ENCODE assay signal across 13 cellular contexts in the genomic region with DNA sequence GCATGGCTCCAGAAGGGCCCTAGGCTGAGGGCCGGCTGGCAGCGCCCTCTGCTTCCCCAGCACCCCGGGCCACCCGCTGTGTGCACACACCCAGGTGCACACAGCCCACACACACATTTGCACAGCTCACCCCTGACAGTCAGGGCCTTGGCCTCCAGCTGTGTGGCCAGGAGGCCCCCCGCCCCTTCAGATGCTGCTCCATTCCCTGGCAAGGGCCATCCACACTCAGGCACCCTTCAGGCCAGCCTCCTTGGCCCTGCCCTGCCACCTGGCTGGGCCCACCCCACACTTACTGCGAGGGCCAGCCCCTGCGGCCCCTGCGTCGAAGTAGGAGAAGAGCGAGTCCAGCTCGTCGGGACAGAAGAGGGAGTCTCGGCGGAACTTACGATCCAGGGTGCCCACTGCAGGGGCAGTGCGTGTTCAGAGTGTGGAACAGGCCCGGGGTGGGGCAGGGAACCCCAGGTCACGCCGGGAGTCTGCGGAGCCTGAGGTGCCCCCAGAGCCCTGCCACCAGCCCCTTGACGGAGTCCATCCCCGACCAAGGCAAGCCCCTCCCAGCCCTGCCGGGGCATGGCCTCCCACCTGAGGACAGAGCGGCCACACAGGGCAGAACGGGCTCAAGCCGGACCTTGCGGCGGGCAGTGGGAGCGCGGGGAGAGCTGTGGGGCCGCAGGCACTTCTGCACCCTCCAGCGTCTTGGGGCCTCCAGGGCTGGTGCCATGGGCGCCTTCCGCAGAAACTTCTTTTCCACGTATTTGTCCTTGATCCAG. TPM values are rescaled to one million over a fixed set of nuclear protein-coding genes. Genes with fewer than 3 reads are reported as not detected.
DNase-seq lines count a peak whose midpoint lies in the region; ATAC-seq, FAIRE-seq and TF ChIP-seq lines count a peak whose summit lies in the region.
"Had no signal": no experiment of that assay in that cellular context is flagged by ENCODE, and none has a peak within 500 bp of the region (broad histone marks: within the 10 kb centered on the region; RNA-seq: fewer than 3 reads in every experiment).

No MANE protein-coding gene starts in this region.

- no peak overlapping the region for H3K4me3 ChIP-seq in K562
- H3K4me3 ChIP-seq: HAP-1, Peyer's patch had no signal

- H3K9me1 ChIP-seq in K562 (ENCODE audit: control insufficient read depth, insufficient read depth, low read length), result peaks cover 21% of the 10 kb centered on the region

- H3K4me1 ChIP-seq in K562 (replicated peaks in 1 of 2; ENCODE audit: control insufficient read depth in 2 of 2, insufficient read depth in 2 of 2, low read length in 2 of 2), result peaks cover 5 to 84% of the 10 kb centered on the region in 2 experiments; a peak in 3 of 5 replicates
- H3K4me1 ChIP-seq: HAP-1 had no signal

- FAIRE-seq in K562 (lab: Jason Lieb, UNC), result no peak
- FAIRE-seq: D721Med had no signal

- 93% methylated on average over 33 of the region's 35 CpGs for WGBS in K562 (ENCODE audit: insufficient coverage, low coverage, missing lambda C conversion rate)

- peaks cover 17% of the 10 kb centered on the region; the same call in 1 of the 3 replicates for H3K36me3 ChIP-seq in K562 (ENCODE audit: control insufficient read depth, insufficient read depth, low read length)
- H3K36me3 ChIP-seq: HAP-1 had no signal

- CTCF ChIA-PET in K562 (lab: Yijun Ruan, JAX; ENCODE audit: low intra/inter-chr PET ratio), result no interaction called here

- no peak for ATAC-seq in K562

- TF ChIP-seq RAD21 in K562 (CRISPR knock-in tag; conservative IDR thresholded peaks at IDR 0.05 in 1 of 2, IDR thresholded peaks at IDR 0.05 in 1 of 2), result no peak

- in situ Hi-C loops in K562 (cut with MboI), result no loop called here

- DNase-seq in K562 (ENCODE audit: extremely low read depth in 1 of 4, low spot score in 3 of 4) (no peak), iPS-NIHi11 (ENCODE audit: low spot score) (no peak)
- DNase-seq: AML-193; CD4-positive, alpha-beta T cell; KG1; NCI-H1092 treated with DMSO at 0.1 percent for 48 hours; NCI-H187; NCI-H2171; NCI-H82; Peyer's patch; SHP77 treated with DMSO at 0.1 percent for 48 hours had no signal

- no peaks in the 10 kb centered on the region for H3K27me3 ChIP-seq in K562 (ENCODE audit: control insufficient read depth in 2 of 2, insufficient read depth in 2 of 2, low read length in 2 of 2)
- H3K27me3 ChIP-seq: Peyer's patch had no signal

- peak overlapping the region in 1 of 2 experiments; percentile 64; a peak in 2 of 4 replicates for H3K9ac ChIP-seq in K562 (ENCODE audit: insufficient read depth in 1 of 2, low read depth in 2 of 2, low read length in 2 of 2)

- no peak overlapping the region for H3K4me2 ChIP-seq in K562 (ENCODE audit: insufficient read depth, low read length)

- H3K9me3 ChIP-seq in K562 (replicated peaks; ENCODE audit: control insufficient read depth, insufficient read depth, low read depth, low read length), result no peaks in the 10 kb centered on the region
- H3K9me3 ChIP-seq: HAP-1, Peyer's patch had no signal

- no TSS peak for BruUV-seq in K562 (replicated peaks; lab: Mats Ljungman, UMichigan)

- intact Hi-C loops in K562 (cut with micrococcal nuclease), result loop anchor here (10.0 kb wide), 1 partner anchor 311 kb away; the partner anchor contains the start of gene PERM1

- POLR2A ChIA-PET in K562 (lab: Yijun Ruan, JAX), result interaction anchor here (0.8 to 1.2 kb wide), 2 partner anchors 10 to 76 kb away, joined by 3 read pairs; no protein-coding TSS in a partner anchor

- peaks cover 19% of the 10 kb centered on the region; the same call in 1 of the 2 replicates for H4K20me1 ChIP-seq in K562 (replicated peaks; ENCODE audit: control insufficient read depth, insufficient read depth, low read length)

- no peak for TF ChIP-seq POLR2A in K562 (conservative IDR thresholded peaks at IDR 0.05)

- H2AFZ ChIP-seq in K562 (ENCODE audit: low read depth, low read length), result no peak overlapping the region

- TF ChIP-seq EP300 in K562 (IDR thresholded peaks at IDR 0.05; ENCODE audit: low read length), result no peak

- no peak overlapping the region for H3K27ac ChIP-seq in K562 (ENCODE audit: extremely low read depth, low read depth, low read length)
- H3K27ac ChIP-seq: Peyer's patch had no signal

- TF ChIP-seq CTCF in K562 (IDR thresholded peaks at IDR 0.05 in 2 of 3, conservative IDR thresholded peaks at IDR 0.05 in 1 of 3; ENCODE audit: insufficient read depth in 2 of 3, low read depth in 1 of 3, low read length in 3 of 3), result no peak

- H3K79me2 ChIP-seq in K562 (ENCODE audit: control insufficient read depth, insufficient read depth, low read length), result no peaks in the 10 kb centered on the region

RNA-seq across cellular contexts. Expression of gene ACAP3, which starts 12.4 kb away (rescaled TPM):
- total RNA-seq in K562 (2011; cell fraction: chromatin; rRNA removed; ENCODE audit: low replicate concordance), result 140 and 407 TPM in 2 replicates
- 278 and 333 TPM in 2 replicates for total RNA-seq in K562 (2011; cell fraction: nucleolus; rRNA removed)
- total RNA-seq in K562 (2011; cell fraction: nucleoplasm; rRNA removed), result 136 and 156 TPM in 2 replicates
- total RNA-seq in K562 (2014; rRNA removed) (29.6 and 33.3 TPM in 2 replicates), K562 (2014; rRNA removed; fragmentation: Illumina TruSeq; extraction: Trizol) (1.9 and 3.5 TPM in 2 replicates), K562 (2015; rRNA removed; fragmentation: Illumina TruSeq; extraction: Trizol) (14.0 and 15.2 TPM in 2 replicates), K562 (2021) (44.1 and 49.0 TPM in 2 replicates)
- polyA plus RNA-seq in K562 (2011; rRNA removed) (12.0 and 27.1 TPM in 2 replicates), K562 (2014; fragmentation: Illumina TruSeq; extraction: Trizol) (7.2 and 11.8 TPM in 2 replicates), K562 (2014; fragmentation: Nextera tagmentation; extraction: Ambion mirVana) (under 1 TPM; 0.01 to 0.06 TPM), K562 (2014; rRNA removed) (43.8 and 44.8 TPM in 2 replicates)
- polyA plus RNA-seq in K562 (2011; cell fraction: cytosol; rRNA removed), result 8.5 and 20.8 TPM in 2 replicates
- 346 and 462 TPM in 2 replicates for polyA plus RNA-seq in K562 (2011; cell fraction: nucleus; rRNA removed)
- polyA plus RNA-seq in K562 (2012), result 38.9 and 49.6 TPM in 2 replicates
- 6.3 and 10.7 TPM in 2 replicates for polyA minus RNA-seq in K562 (2011; rRNA and poly(A)+ RNA removed)
- polyA minus RNA-seq in K562 (2011; cell fraction: cytosol; rRNA and poly(A)+ RNA removed), result 13.7 and 15.3 TPM in 2 replicates
- polyA minus RNA-seq in K562 (2011; cell fraction: nucleus; rRNA and poly(A)+ RNA removed), result 42.4 and 46.1 TPM in 2 replicates

RNA-seq across cellular contexts. Expression of gene PUSL1, which starts 13.1 kb away (rescaled TPM):
- 13.3 and 63.1 TPM in 2 replicates for total RNA-seq in K562 (2011; cell fraction: chromatin; rRNA removed; ENCODE audit: low replicate concordance)
- total RNA-seq in K562 (2011; cell fraction: nucleolus; rRNA removed), result 74.5 and 90.1 TPM in 2 replicates
- total RNA-seq in K562 (2011; cell fraction: nucleoplasm; rRNA removed), result 23.2 and 31.2 TPM in 2 replicates
- 86.9 and 103 TPM in 2 replicates for total RNA-seq in K562 (2014; rRNA removed)
- 5.6 and 7.0 TPM in 2 replicates for total RNA-seq in K562 (2014; rRNA removed; fragmentation: Illumina TruSeq; extraction: Trizol)
- total RNA-seq in K562 (2015; rRNA removed; fragmentation: Illumina TruSeq; extraction: Trizol), result 29.7 and 31.4 TPM in 2 replicates
- total RNA-seq in K562 (2021), result 80.1 and 83.0 TPM in 2 replicates
- polyA plus RNA-seq in K562 (2011; rRNA removed), result 13.6 and 22.4 TPM in 2 replicates
- 29.8 and 137 TPM in 2 replicates for polyA plus RNA-seq in K562 (2011; cell fraction: cytosol; rRNA removed)
- 41.7 and 71.9 TPM in 2 replicates for polyA plus RNA-seq in K562 (2011; cell fraction: nucleus; rRNA removed)
- polyA plus RNA-seq in K562 (2012), result 35.1 and 53.3 TPM in 2 replicates
- polyA plus RNA-seq in K562 (2014; fragmentation: Illumina TruSeq; extraction: Trizol), result 10.5 and 25.1 TPM in 2 replicates
- polyA plus RNA-seq in K562 (2014; fragmentation: Nextera tagmentation; extraction: Ambion mirVana), result 1 to 10 TPM in 1 of 2 experiments, under 1 TPM in 1; 0.62 to 1.7 TPM
- polyA plus RNA-seq in K562 (2014; rRNA removed), result 68.5 and 76.0 TPM in 2 replicates
- 3.5 and 5.7 TPM in 2 replicates for polyA minus RNA-seq in K562 (2011; rRNA and poly(A)+ RNA removed)
- polyA minus RNA-seq in K562 (2011; cell fraction: cytosol; rRNA and poly(A)+ RNA removed), result 22.0 and 25.8 TPM in 2 replicates
- polyA minus RNA-seq in K562 (2011; cell fraction: nucleus; rRNA and poly(A)+ RNA removed), result 33.5 and 38.2 TPM in 2 replicates

RNA-seq across cellular contexts. Expression of gene SCNN1D, which starts 15.1 kb away (rescaled TPM):
- total RNA-seq in K562 (2011; cell fraction: chromatin; rRNA removed; ENCODE audit: low replicate concordance), result 1.6 and 4.3 TPM in 2 replicates
- 3.0 and 3.7 TPM in 2 replicates for total RNA-seq in K562 (2011; cell fraction: nucleolus; rRNA removed)
- total RNA-seq in K562 (2011; cell fraction: nucleoplasm; rRNA removed), result 1.4 and 2.1 TPM in 2 replicates
- 0.53 and 0.64 TPM in 2 replicates for total RNA-seq in K562 (2014; rRNA removed)
- 0.06 TPM in 1 of 2 replicates, not detected in the other for total RNA-seq in K562 (2014; rRNA removed; fragmentation: Illumina TruSeq; extraction: Trizol)
- total RNA-seq in K562 (2015; rRNA removed; fragmentation: Illumina TruSeq; extraction: Trizol), result 0.29 and 0.38 TPM in 2 replicates
- 0.73 and 0.87 TPM in 2 replicates for total RNA-seq in K562 (2021)
- 0.38 and 0.92 TPM in 2 replicates for polyA plus RNA-seq in K562 (2011; rRNA removed)
- 0.71 and 1.8 TPM in 2 replicates for polyA plus RNA-seq in K562 (2011; cell fraction: cytosol; rRNA removed)
- 8.1 and 14.5 TPM in 2 replicates for polyA plus RNA-seq in K562 (2011; cell fraction: nucleus; rRNA removed)
- 0.79 and 1.9 TPM in 2 replicates for polyA plus RNA-seq in K562 (2012)
- 0.04 and 0.26 TPM in 2 replicates for polyA plus RNA-seq in K562 (2014; fragmentation: Illumina TruSeq; extraction: Trizol)
- under 1 TPM in 1 of 2 experiments, not detected in 1; 0.01 TPM for polyA plus RNA-seq in K562 (2014; fragmentation: Nextera tagmentation; extraction: Ambion mirVana)
- 1.1 TPM in 2 replicates for polyA plus RNA-seq in K562 (2014; rRNA removed)
- polyA minus RNA-seq in K562 (2011; rRNA and poly(A)+ RNA removed), result 0.09 and 0.11 TPM in 2 replicates
- polyA minus RNA-seq in K562 (2011; cell fraction: cytosol; rRNA and poly(A)+ RNA removed), result not detected in 2 replicates
- polyA minus RNA-seq in K562 (2011; cell fraction: nucleus; rRNA and poly(A)+ RNA removed), result 0.94 and 1.3 TPM in 2 replicates

RNA-seq across cellular contexts. Expression of gene UBE2J2, which starts 21.7 kb away (rescaled TPM):
- total RNA-seq in K562 (2011; cell fraction: chromatin; rRNA removed; ENCODE audit: low replicate concordance), result 155 and 222 TPM in 2 replicates
- 116 and 127 TPM in 2 replicates for total RNA-seq in K562 (2011; cell fraction: nucleolus; rRNA removed)
- 111 and 123 TPM in 2 replicates for total RNA-seq in K562 (2011; cell fraction: nucleoplasm; rRNA removed)
- total RNA-seq in K562 (2014; rRNA removed) (110 and 124 TPM in 2 replicates), K562 (2014; rRNA removed; fragmentation: Illumina TruSeq; extraction: Trizol) (47.1 and 51.5 TPM in 2 replicates), K562 (2015; rRNA removed; fragmentation: Illumina TruSeq; extraction: Trizol) (73.0 and 75.5 TPM in 2 replicates), K562 (2021) (109 and 112 TPM in 2 replicates)
- polyA plus RNA-seq in K562 (2011; rRNA removed) (36.4 and 45.5 TPM in 2 replicates), K562 (2014; fragmentation: Illumina TruSeq; extraction: Trizol) (81.5 and 83.2 TPM in 2 replicates), K562 (2014; fragmentation: Nextera tagmentation; extraction: Ambion mirVana) (1 to 10 TPM in 1 of 2 experiments, under 1 TPM in 1; 0.93 to 2.3 TPM), K562 (2014; rRNA removed) (107 and 108 TPM in 2 replicates)
- polyA plus RNA-seq in K562 (2011; cell fraction: cytosol; rRNA removed), result 45.1 and 76.3 TPM in 2 replicates
- 61.5 and 87.2 TPM in 2 replicates for polyA plus RNA-seq in K562 (2011; cell fraction: nucleus; rRNA removed)
- polyA plus RNA-seq in K562 (2012), result 72.3 and 75.8 TPM in 2 replicates
- 12.5 and 14.9 TPM in 2 replicates for polyA minus RNA-seq in K562 (2011; rRNA and poly(A)+ RNA removed)
- polyA minus RNA-seq in K562 (2011; cell fraction: cytosol; rRNA and poly(A)+ RNA removed), result 35.1 and 36.5 TPM in 2 replicates
- 33.1 and 42.7 TPM in 2 replicates for polyA minus RNA-seq in K562 (2011; cell fraction: nucleus; rRNA and poly(A)+ RNA removed)

RNA-seq across cellular contexts. Expression of gene INTS11, which starts 29.1 kb away (rescaled TPM):
- total RNA-seq in K562 (2011; cell fraction: chromatin; rRNA removed; ENCODE audit: low replicate concordance), result 317 and 866 TPM in 2 replicates
- 565 and 578 TPM in 2 replicates for total RNA-seq in K562 (2011; cell fraction: nucleolus; rRNA removed)
- 402 and 440 TPM in 2 replicates for total RNA-seq in K562 (2011; cell fraction: nucleoplasm; rRNA removed)
- 151 and 179 TPM in 2 replicates for total RNA-seq in K562 (2014; rRNA removed)
- total RNA-seq in K562 (2014; rRNA removed; fragmentation: Illumina TruSeq; extraction: Trizol), result 62.1 and 77.4 TPM in 2 replicates
- total RNA-seq in K562 (2015; rRNA removed; fragmentation: Illumina TruSeq; extraction: Trizol), result 85.4 and 88.8 TPM in 2 replicates
- total RNA-seq in K562 (2021), result 153 and 164 TPM in 2 replicates
- 110 and 164 TPM in 2 replicates for polyA plus RNA-seq in K562 (2011; rRNA removed)
- 195 and 300 TPM in 2 replicates for polyA plus RNA-seq in K562 (2011; cell fraction: cytosol; rRNA removed)
- 663 and 798 TPM in 2 replicates for polyA plus RNA-seq in K562 (2011; cell fraction: nucleus; rRNA removed)
- 151 and 204 TPM in 2 replicates for polyA plus RNA-seq in K562 (2012)
- polyA plus RNA-seq in K562 (2014; fragmentation: Illumina TruSeq; extraction: Trizol), result 143 and 151 TPM in 2 replicates
- polyA plus RNA-seq in K562 (2014; fragmentation: Nextera tagmentation; extraction: Ambion mirVana), result 10 to 100 TPM in 1 of 2 experiments, 1 to 10 TPM in 1; 3.6 to 11.8 TPM
- polyA plus RNA-seq in K562 (2014; rRNA removed), result 183 TPM in 2 replicates
- polyA minus RNA-seq in K562 (2011; rRNA and poly(A)+ RNA removed), result 68.4 and 103 TPM in 2 replicates
- polyA minus RNA-seq in K562 (2011; cell fraction: cytosol; rRNA and poly(A)+ RNA removed), result 79.6 and 101 TPM in 2 replicates
- polyA minus RNA-seq in K562 (2011; cell fraction: nucleus; rRNA and poly(A)+ RNA removed), result 108 and 123 TPM in 2 replicates
